19 cellular contexts compared by ENCODE assay signal in the genomic region with DNA sequence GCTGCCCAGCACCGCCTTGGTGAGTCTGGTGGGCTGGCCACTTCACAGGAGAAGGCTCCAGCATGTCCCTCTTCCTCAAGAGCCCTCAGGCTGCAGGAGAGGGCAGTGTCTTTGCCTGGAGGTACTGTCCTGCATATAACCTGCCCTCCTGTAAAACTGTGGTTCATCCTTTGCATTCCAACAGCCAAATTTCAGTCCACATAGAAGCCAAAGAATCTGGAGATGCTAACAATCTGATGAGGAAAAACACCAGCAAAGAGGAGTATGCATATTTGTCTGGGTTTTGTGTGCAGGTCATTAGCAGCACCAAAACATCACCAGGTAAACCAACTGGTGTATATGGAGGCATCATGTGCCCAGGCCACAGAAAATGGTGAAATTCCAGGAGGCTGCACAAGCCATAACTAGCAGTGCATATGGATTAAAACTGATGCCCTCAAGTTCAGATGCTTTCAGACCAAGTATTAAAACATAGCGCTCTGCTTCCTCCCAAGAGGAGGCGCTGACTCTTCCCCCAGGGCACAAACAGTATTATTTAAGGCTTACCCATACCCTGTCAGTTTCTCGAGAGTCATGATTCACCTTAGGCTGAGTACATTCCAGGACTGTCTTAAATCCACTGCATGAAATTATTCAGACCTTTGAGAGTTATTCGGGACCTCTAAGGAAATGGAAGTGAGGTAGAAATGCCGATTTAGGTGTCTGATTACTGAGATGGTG.
DNase-seq lines count a peak whose midpoint lies in the region; ATAC-seq and TF ChIP-seq lines count a peak whose summit lies in the region.
"Had no signal": no experiment of that assay in that cellular context is flagged by ENCODE, and none has a peak within 500 bp of the region (broad histone marks: within the 10 kb centered on the region; RNA-seq: fewer than 3 reads in every experiment).

No MANE protein-coding gene starts in this region.

- H3K9me3 ChIP-seq in smooth muscle cell (replicated peaks; ENCODE audit: low read depth): no peaks in the 10 kb centered on the region

- H4K20me1 ChIP-seq in smooth muscle cell (ENCODE audit: low read depth): no peaks in the 10 kb centered on the region

- no peak overlapping the region for H3K4me3 ChIP-seq in smooth muscle cell

- H2AFZ ChIP-seq in smooth muscle cell (ENCODE audit: low read depth): no peak overlapping the region

- no peak for ATAC-seq in GM18861 (IDR thresholded peaks at IDR 0.05; ENCODE audit: unreplicated experiment)
- ATAC-seq: Panc1 had no signal

- H3K4me1 ChIP-seq in smooth muscle cell (ENCODE audit: low read depth): peaks cover 6% of the 10 kb centered on the region

- H3K4me2 ChIP-seq in smooth muscle cell: no peak overlapping the region

- WGBS in smooth muscle cell (ENCODE audit: low lambda C conversion rate): 83% methylated on average over 6 of the region's 6 CpGs

- POLR2A ChIA-PET in RWPE1 (lab: Yijun Ruan, JAX; ENCODE audit: low non-redundant PET): no interaction called here

- no peaks in the 10 kb centered on the region for H3F3A ChIP-seq in smooth muscle cell (ENCODE audit: low read depth)

- DNase-seq in A172 (ENCODE audit: low spot score): peak; percentile 6
- DNase-seq in HPDE6-E6E7 (ENCODE audit: extremely low spot score): peak; percentile 51
- DNase-seq in RWPE1 (ENCODE audit: low spot score): peak; percentile 42
- DNase-seq in epithelial cell of prostate (ENCODE audit: low read depth, low spot score): peak; percentile 58
- DNase-seq in NK-92 treated with Interleukin-12 subunit alpha and Interleukin-12 subunit beta, amount 100 ng/mL, for 24 hours (lab: John Stamatoyannopoulos, UW): no peak
- DNase-seq in smooth muscle cell (lab: John Stamatoyannopoulos, UW; ENCODE audit: unreplicated experiment): no peak
- DNase-seq in activated naive CD4-positive, alpha-beta T cell (lab: John Stamatoyannopoulos, UW): no peak
- DNase-seq: 8988T, GF-D8, GOT3, IMR-90, Kasumi-1, NCI-H1436 treated with DMSO at 0.1 percent for 48 hours, NCI-H2081 treated with DMSO at 0.1 percent for 48 hours, NCI-H345, NCI-H526 treated with DMSO at 0.1 percent for 48 hours, SHP77 treated with DMSO at 0.1 percent for 48 hours had no signal

- H3K79me2 ChIP-seq in smooth muscle cell (ENCODE audit: low read depth): no peaks in the 10 kb centered on the region

- TF ChIP-seq CTCF in RWPE1 (conservative IDR thresholded peaks at IDR 0.05; ENCODE audit: low read depth) (no peak), smooth muscle cell (IDR thresholded peaks at IDR 0.05; ENCODE audit: borderline replicate concordance, insufficient read depth, poor library complexity, severe bottlenecking) (no peak)

- no peaks in the 10 kb centered on the region for H3K36me3 ChIP-seq in smooth muscle cell (ENCODE audit: low read depth)

- CTCF ChIA-PET in RWPE1 (lab: Yijun Ruan, JAX): no interaction called here

- H3K9ac ChIP-seq in smooth muscle cell (ENCODE audit: low read depth): no peak overlapping the region

- no peak overlapping the region for H3K27ac ChIP-seq in RWPE1
- H3K27ac ChIP-seq in epithelial cell of prostate: no peak overlapping the region
- H3K27ac ChIP-seq in smooth muscle cell (ENCODE audit: low read depth): no peak overlapping the region

- peaks cover 36% of the 10 kb centered on the region for H3K27me3 ChIP-seq in smooth muscle cell (ENCODE audit: low read depth)

Comparison
In these comparisons a context has a peak if more than half of its experiments do, and no peak if none do; other contexts are left out.
1. DNase-seq: peak in A172 (single experiment), HPDE6-E6E7 (single experiment), RWPE1 (single experiment) and epithelial cell of prostate (single experiment); none in NK-92 treated with Interleukin-12 subunit alpha and Interleukin-12 subunit beta, amount 100 ng/mL, for 24 hours (single experiment), smooth muscle cell (single experiment) and activated naive CD4-positive, alpha-beta T cell (0 of 4).